9 cellular contexts compared by ENCODE assay signal in genomic region chrX:53239474-53239873, GRCh38.
A peak's percentile ranks its signal among the peaks of the same experiment; 100 is the strongest.
DNase-seq lines count a peak whose midpoint lies in the region; TF ChIP-seq lines count a peak whose summit lies in the region.
"Had no signal": no experiment of that assay in that cellular context is flagged by ENCODE, and none has a peak within 500 bp of the region (broad histone marks: within the 10 kb centered on the region; RNA-seq: fewer than 3 reads in every experiment).

No MANE protein-coding gene starts in this region.

- H3K79me2 ChIP-seq in OCI-LY1 (ENCODE audit: insufficient read depth, low read length), result no peaks in the 10 kb centered on the region

- H4K20me1 ChIP-seq in OCI-LY1 (ENCODE audit: insufficient read depth, low read length), result no peaks in the 10 kb centered on the region

- peak; percentile 41; the same call in 1 of the 2 replicates for TF ChIP-seq CTCF in OCI-LY1 (IDR thresholded peaks at IDR 0.05; ENCODE audit: low read length)

- H3K27ac ChIP-seq in OCI-LY1 (ENCODE audit: low read depth, low read length, poor library complexity, severe bottlenecking), result no peak overlapping the region

- no peak overlapping the region for H2AFZ ChIP-seq in OCI-LY1 (ENCODE audit: low read length)

- no peaks in the 10 kb centered on the region for H3F3A ChIP-seq in OCI-LY1 (ENCODE audit: insufficient read depth, low read length)

- H3K4me2 ChIP-seq in OCI-LY1 (ENCODE audit: low read length), result no peak overlapping the region

- DNase-seq in NCI-H1417 (lab: John Stamatoyannopoulos, UW), result peak in 2 of 3 experiments; percentile 2 to 4
- no peak for DNase-seq in NCI-H1417 treated with DMSO at 0.1 percent for 48 hours (lab: John Stamatoyannopoulos, UW)
- DNase-seq in activated naive CD4-positive, alpha-beta T cell treated with anti-CD3 and anti-CD28 coated beads, Interleukin-2, amount 50 U/mL, for 16 hours, result peak; percentile 38
- peak; percentile 41 for DNase-seq in stimulated activated CD4-positive, alpha-beta T cell treated with anti-CD3 and anti-CD28 coated beads, Interleukin-4, amount 100 ng/mL, for 1 hour
- no peak for DNase-seq in NCI-H2196 treated with DMSO at 0.1 percent for 48 hours (lab: John Stamatoyannopoulos, UW; ENCODE audit: unreplicated experiment)
- no peak for DNase-seq in SIG-M5 treated with dmso at 0.1 percent for 504 hours (lab: John Stamatoyannopoulos, UW; ENCODE audit: unreplicated experiment)
- no peak for DNase-seq in dedifferentiated amniotic fluid mesenchymal stem cell (ENCODE audit: extremely low spot score)
- DNase-seq: NCI-H1694 treated with DMSO at 0.1 percent for 48 hours had no signal

- H3K4me1 ChIP-seq in OCI-LY1 (ENCODE audit: insufficient read depth, low read length, severe bottlenecking), result no peaks in the 10 kb centered on the region

- H3K9me2 ChIP-seq in OCI-LY1 (ENCODE audit: low read depth, low read length), result no peaks in the 10 kb centered on the region

- no peaks in the 10 kb centered on the region for H3K9me3 ChIP-seq in OCI-LY1 (ENCODE audit: low read length)

- no peaks in the 10 kb centered on the region for H3K36me3 ChIP-seq in OCI-LY1 (ENCODE audit: insufficient read depth, low read length)

- no peaks in the 10 kb centered on the region for H3K27me3 ChIP-seq in OCI-LY1 (ENCODE audit: insufficient read depth, low read length)

- H3K4me3 ChIP-seq in OCI-LY1 (ENCODE audit: low read depth, low read length, poor library complexity, severe bottlenecking), result no peak overlapping the region

- H3K9ac ChIP-seq in OCI-LY1 (ENCODE audit: low read length), result no peak overlapping the region

Comparison
In these comparisons a context has a peak if more than half of its experiments do, and no peak if none do; other contexts are left out.
1. DNase-seq: peak in NCI-H1417 (2 of 3), activated naive CD4-positive, alpha-beta T cell treated with anti-CD3 and anti-CD28 coated beads, Interleukin-2, amount 50 U/mL, for 16 hours (single experiment) and stimulated activated CD4-positive, alpha-beta T cell treated with anti-CD3 and anti-CD28 coated beads, Interleukin-4, amount 100 ng/mL, for 1 hour (single experiment); none in NCI-H1417 treated with DMSO at 0.1 percent for 48 hours (single experiment), NCI-H2196 treated with DMSO at 0.1 percent for 48 hours (single experiment), SIG-M5 treated with dmso at 0.1 percent for 504 hours (single experiment) and dedifferentiated amniotic fluid mesenchymal stem cell (single experiment).